3 cellular contexts compared by ENCODE assay signal in genomic region chr2:197641666-197642065, GRCh38.
TF ChIP-seq lines count a peak whose summit lies in the region.

No MANE protein-coding gene starts in this region.

TF ChIP-seq in GM23338, 12 proteins besides CTCF, POLR2A, EP300 and RAD21 (continued from another document and continues in another):
- TF ChIP-seq EZH2 (IDR thresholded peaks at IDR 0.05; ENCODE audit: low read depth, unreplicated experiment) (no peak), NANOG (IDR thresholded peaks at IDR 0.05; ENCODE audit: borderline replicate concordance) (no peak), CREB1 (CRISPR knock-in tag; IDR thresholded peaks at IDR 0.05; ENCODE audit: low read depth) (no peak), ZNF114 (CRISPR knock-in tag; IDR thresholded peaks at IDR 0.05) (no peak), POLR2AphosphoS5 (IDR thresholded peaks at IDR 0.05; ENCODE audit: low read depth) (no peak)
- TF ChIP-seq, protein P1, sequence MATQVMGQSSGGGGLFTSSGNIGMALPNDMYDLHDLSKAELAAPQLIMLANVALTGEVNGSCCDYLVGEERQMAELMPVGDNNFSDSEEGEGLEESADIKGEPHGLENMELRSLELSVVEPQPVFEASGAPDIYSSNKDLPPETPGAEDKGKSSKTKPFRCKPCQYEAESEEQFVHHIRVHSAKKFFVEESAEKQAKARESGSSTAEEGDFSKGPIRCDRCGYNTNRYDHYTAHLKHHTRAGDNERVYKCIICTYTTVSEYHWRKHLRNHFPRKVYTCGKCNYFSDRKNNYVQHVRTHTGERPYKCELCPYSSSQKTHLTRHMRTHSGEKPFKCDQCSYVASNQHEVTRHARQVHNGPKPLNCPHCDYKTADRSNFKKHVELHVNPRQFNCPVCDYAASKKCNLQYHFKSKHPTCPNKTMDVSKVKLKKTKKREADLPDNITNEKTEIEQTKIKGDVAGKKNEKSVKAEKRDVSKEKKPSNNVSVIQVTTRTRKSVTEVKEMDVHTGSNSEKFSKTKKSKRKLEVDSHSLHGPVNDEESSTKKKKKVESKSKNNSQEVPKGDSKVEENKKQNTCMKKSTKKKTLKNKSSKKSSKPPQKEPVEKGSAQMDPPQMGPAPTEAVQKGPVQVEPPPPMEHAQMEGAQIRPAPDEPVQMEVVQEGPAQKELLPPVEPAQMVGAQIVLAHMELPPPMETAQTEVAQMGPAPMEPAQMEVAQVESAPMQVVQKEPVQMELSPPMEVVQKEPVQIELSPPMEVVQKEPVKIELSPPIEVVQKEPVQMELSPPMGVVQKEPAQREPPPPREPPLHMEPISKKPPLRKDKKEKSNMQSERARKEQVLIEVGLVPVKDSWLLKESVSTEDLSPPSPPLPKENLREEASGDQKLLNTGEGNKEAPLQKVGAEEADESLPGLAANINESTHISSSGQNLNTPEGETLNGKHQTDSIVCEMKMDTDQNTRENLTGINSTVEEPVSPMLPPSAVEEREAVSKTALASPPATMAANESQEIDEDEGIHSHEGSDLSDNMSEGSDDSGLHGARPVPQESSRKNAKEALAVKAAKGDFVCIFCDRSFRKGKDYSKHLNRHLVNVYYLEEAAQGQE (IDR thresholded peaks at IDR 0.05; ENCODE audit: unreplicated experiment) = no peak
- TF ChIP-seq, protein P2, sequence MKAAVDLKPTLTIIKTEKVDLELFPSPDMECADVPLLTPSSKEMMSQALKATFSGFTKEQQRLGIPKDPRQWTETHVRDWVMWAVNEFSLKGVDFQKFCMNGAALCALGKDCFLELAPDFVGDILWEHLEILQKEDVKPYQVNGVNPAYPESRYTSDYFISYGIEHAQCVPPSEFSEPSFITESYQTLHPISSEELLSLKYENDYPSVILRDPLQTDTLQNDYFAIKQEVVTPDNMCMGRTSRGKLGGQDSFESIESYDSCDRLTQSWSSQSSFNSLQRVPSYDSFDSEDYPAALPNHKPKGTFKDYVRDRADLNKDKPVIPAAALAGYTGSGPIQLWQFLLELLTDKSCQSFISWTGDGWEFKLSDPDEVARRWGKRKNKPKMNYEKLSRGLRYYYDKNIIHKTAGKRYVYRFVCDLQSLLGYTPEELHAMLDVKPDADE (IDR thresholded peaks at IDR 0.05) = no peak

TF ChIP-seq in WTC11, 78 proteins besides CTCF, POLR2A, EP300 and RAD21 (continued from another document):
- TF ChIP-seq TCF7 (CRISPR knock-in tag; IDR thresholded peaks at IDR 0.05; ENCODE audit: low read depth) (no peak), SOX15 (CRISPR knock-in tag; IDR thresholded peaks at IDR 0.05) (no peak), CBFB (CRISPR knock-in tag; IDR thresholded peaks at IDR 0.05; ENCODE audit: low read depth) (no peak), NFYB (CRISPR knock-in tag; conservative IDR thresholded peaks at IDR 0.05; ENCODE audit: low read depth) (no peak), TEAD1 (CRISPR knock-in tag; IDR thresholded peaks at IDR 0.05) (no peak), GABPB1 (CRISPR knock-in tag; IDR thresholded peaks at IDR 0.05) (no peak), NFATC4 (CRISPR knock-in tag; IDR thresholded peaks at IDR 0.05) (no peak), OVOL2 (CRISPR knock-in tag; IDR thresholded peaks at IDR 0.05; ENCODE audit: borderline replicate concordance) (no peak)
- TF ChIP-seq, protein P3, sequence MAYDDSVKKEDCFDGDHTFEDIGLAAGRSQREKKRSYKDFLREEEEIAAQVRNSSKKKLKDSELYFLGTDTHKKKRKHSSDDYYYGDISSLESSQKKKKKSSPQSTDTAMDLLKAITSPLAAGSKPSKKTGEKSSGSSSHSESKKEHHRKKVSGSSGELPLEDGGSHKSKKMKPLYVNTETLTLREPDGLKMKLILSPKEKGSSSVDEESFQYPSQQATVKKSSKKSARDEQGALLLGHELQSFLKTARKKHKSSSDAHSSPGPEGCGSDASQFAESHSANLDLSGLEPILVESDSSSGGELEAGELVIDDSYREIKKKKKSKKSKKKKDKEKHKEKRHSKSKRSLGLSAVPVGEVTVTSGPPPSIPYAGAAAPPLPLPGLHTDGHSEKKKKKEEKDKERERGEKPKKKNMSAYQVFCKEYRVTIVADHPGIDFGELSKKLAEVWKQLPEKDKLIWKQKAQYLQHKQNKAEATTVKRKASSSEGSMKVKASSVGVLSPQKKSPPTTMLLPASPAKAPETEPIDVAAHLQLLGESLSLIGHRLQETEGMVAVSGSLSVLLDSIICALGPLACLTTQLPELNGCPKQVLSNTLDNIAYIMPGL (CRISPR knock-in tag; IDR thresholded peaks at IDR 0.05) = no peak
TF ChIP-seq in WTC11: peak in this region for 0.

TF ChIP-seq in endothelial cell of umbilical vein, 7 proteins besides CTCF, POLR2A, EP300 and RAD21:
- TF ChIP-seq, protein P4, sequence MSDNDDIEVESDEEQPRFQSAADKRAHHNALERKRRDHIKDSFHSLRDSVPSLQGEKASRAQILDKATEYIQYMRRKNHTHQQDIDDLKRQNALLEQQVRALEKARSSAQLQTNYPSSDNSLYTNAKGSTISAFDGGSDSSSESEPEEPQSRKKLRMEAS (IDR thresholded peaks at IDR 0.05; ENCODE audit: insufficient read depth, insufficient read length) = no peak
- no peak for TF ChIP-seq POLR2AphosphoS5 (IDR thresholded peaks at IDR 0.05; ENCODE audit: insufficient read depth, low read depth, low read length)
- TF ChIP-seq MYC (IDR thresholded peaks at IDR 0.05; ENCODE audit: low read depth, low read length) = no peak
- TF ChIP-seq GATA2 (IDR thresholded peaks at IDR 0.05; ENCODE audit: insufficient read depth, insufficient read length, low read depth, low read length) = no peak
- no peak for TF ChIP-seq FOS (IDR thresholded peaks at IDR 0.05; ENCODE audit: borderline replicate concordance, insufficient read depth, low read length)
